Comparison of ENCODE assay signal across 1 cellular context in the genomic region with DNA sequence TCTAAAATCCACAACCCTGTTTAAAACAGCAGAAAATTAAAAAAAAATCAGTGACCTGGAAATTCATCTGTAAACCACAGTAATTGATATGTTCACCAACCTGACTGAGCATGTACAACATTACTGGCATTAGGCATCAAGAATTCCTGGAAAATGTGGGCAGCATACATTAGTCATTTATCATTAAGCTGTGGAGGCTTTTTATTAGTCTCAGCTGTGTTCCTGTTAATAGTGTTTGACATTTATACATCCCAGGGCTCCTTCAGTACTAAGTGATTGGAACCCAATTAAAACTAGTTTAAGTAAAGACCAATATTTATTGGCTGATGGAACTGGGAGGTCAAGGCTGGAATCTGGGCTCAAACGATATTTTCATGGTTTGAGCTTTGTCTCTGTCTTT.
TF ChIP-seq lines count a peak whose summit lies in the region.

No MANE protein-coding gene starts in this region.

TF ChIP-seq in HepG2, 621 proteins besides CTCF, POLR2A, EP300 and RAD21:
- TF ChIP-seq, protein P1, sequence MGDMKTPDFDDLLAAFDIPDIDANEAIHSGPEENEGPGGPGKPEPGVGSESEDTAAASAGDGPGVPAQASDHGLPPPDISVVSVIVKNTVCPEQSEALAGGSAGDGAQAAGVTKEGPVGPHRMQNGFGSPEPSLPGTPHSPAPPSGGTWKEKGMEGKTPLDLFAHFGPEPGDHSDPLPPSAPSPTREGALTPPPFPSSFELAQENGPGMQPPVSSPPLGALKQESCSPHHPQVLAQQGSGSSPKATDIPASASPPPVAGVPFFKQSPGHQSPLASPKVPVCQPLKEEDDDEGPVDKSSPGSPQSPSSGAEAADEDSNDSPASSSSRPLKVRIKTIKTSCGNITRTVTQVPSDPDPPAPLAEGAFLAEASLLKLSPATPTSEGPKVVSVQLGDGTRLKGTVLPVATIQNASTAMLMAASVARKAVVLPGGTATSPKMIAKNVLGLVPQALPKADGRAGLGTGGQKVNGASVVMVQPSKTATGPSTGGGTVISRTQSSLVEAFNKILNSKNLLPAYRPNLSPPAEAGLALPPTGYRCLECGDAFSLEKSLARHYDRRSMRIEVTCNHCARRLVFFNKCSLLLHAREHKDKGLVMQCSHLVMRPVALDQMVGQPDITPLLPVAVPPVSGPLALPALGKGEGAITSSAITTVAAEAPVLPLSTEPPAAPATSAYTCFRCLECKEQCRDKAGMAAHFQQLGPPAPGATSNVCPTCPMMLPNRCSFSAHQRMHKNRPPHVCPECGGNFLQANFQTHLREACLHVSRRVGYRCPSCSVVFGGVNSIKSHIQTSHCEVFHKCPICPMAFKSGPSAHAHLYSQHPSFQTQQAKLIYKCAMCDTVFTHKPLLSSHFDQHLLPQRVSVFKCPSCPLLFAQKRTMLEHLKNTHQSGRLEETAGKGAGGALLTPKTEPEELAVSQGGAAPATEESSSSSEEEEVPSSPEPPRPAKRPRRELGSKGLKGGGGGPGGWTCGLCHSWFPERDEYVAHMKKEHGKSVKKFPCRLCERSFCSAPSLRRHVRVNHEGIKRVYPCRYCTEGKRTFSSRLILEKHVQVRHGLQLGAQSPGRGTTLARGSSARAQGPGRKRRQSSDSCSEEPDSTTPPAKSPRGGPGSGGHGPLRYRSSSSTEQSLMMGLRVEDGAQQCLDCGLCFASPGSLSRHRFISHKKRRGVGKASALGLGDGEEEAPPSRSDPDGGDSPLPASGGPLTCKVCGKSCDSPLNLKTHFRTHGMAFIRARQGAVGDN (CRISPR knock-in tag; IDR thresholded peaks at IDR 0.05), result no peak
- TF ChIP-seq, protein P2, sequence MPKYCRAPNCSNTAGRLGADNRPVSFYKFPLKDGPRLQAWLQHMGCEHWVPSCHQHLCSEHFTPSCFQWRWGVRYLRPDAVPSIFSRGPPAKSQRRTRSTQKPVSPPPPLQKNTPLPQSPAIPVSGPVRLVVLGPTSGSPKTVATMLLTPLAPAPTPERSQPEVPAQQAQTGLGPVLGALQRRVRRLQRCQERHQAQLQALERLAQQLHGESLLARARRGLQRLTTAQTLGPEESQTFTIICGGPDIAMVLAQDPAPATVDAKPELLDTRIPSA (CRISPR knock-in tag; IDR thresholded peaks at IDR 0.05; ENCODE audit: borderline replicate concordance), result no peak
